ENCODE assay signal across 1 cellular context in genomic region chr4:90833698-90834097, GRCh38.
TF ChIP-seq lines count a peak whose summit lies in the region.

No MANE protein-coding gene starts in this region.

TF ChIP-seq in H1, 55 proteins besides CTCF, POLR2A, EP300 and RAD21 (continued from another document):
- TF ChIP-seq CHD7 (IDR thresholded peaks at IDR 0.05; ENCODE audit: insufficient replicate concordance, low read length): peak; percentile 86
- no peak for TF ChIP-seq GABPA (IDR thresholded peaks at IDR 0.05; ENCODE audit: borderline replicate concordance, insufficient read depth, low read length)
- peak; percentile 96 for TF ChIP-seq TCF12 (IDR thresholded peaks at IDR 0.05; ENCODE audit: low read depth, low read length)
- TF ChIP-seq TAF1 (IDR thresholded peaks at IDR 0.05; ENCODE audit: low read depth, low read length): 0 out of 2 replicates have a peak, but pooled peaks have one; percentile 21
- TF ChIP-seq SAP30 (IDR thresholded peaks at IDR 0.05; ENCODE audit: insufficient read depth, insufficient replicate concordance, low read length): no peak
- no peak for TF ChIP-seq EZH2 (IDR thresholded peaks at IDR 0.05; ENCODE audit: low read depth, low read length, severe bottlenecking)
- TF ChIP-seq BACH1 (IDR thresholded peaks at IDR 0.05; ENCODE audit: low read length): no peak
- peak; percentile 37 to 59 for TF ChIP-seq BCL11A (IDR thresholded peaks at IDR 0.05; ENCODE audit: low read depth in 2 of 2, low read length in 2 of 2)
- no peak for TF ChIP-seq RBBP5 (IDR thresholded peaks at IDR 0.05; ENCODE audit: borderline replicate concordance, low read depth, low read length)
- no peak for TF ChIP-seq CBX5 (IDR thresholded peaks at IDR 0.05; ENCODE audit: low read depth, low read length)
- peak; percentile 23; the same call in 1 of the 2 replicates for TF ChIP-seq YY1 (IDR thresholded peaks at IDR 0.05; ENCODE audit: low read depth, low read length)
- no peak for TF ChIP-seq TEAD4 (IDR thresholded peaks at IDR 0.05; ENCODE audit: low read depth, low read length)
